Comparison of ENCODE assay signal across 8 cellular contexts in genomic region chr19:34254552-34255432, GRCh38. TPM values are rescaled to one million over a fixed set of nuclear protein-coding genes. Genes with fewer than 3 reads are reported as not detected.
A peak's percentile ranks its signal among the peaks of the same experiment; 100 is the strongest.
DNase-seq lines count a peak whose midpoint lies in the region; ATAC-seq, FAIRE-seq and TF ChIP-seq lines count a peak whose summit lies in the region.

A gene with protein sequence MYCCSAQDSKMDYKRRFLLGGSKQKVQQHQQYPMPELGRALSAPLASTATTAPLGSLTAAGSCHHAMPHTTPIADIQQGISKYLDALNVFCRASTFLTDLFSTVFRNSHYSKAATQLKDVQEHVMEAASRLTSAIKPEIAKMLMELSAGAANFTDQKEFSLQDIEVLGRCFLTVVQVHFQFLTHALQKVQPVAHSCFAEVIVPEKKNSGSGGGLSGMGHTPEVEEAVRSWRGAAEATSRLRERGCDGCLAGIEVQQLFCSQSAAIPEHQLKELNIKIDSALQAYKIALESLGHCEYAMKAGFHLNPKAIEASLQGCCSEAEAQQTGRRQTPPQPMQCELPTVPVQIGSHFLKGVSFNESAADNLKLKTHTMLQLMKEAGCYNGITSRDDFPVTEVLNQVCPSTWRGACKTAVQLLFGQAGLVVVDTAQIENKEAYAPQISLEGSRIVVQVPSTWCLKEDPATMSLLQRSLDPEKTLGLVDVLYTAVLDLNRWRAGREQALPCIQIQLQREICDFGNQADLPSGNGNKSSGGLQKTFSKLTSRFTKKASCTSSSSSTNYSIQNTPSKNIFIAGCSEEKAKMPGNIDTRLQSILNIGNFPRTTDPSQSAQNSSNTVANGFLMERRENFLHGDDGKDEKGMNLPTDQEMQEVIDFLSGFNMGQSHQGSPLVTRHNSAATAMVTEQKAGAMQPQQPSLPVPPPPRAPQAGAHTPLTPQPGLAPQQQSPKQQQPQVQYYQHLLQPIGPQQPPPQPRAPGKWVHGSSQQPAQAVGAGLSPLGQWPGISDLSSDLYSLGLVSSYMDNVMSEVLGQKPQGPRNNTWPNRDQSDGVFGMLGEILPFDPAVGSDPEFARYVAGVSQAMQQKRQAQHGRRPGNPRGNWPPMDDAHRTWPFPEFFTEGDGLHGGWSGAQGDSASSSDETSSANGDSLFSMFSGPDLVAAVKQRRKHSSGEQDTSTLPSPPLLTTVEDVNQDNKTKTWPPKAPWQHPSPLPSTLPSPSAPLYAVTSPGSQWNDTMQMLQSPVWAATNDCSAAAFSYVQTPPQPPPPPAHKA (N-terminal part only) (plus strand): TSS chr19:34254554. CDS start chr19:34300474, 45,920 bp downstream.

- H3K27ac Mint-ChIP-seq in memory B cell = peak within 1 kb of the TSS; percentile 94

- H2AFZ ChIP-seq in MM.1S (ENCODE audit: low read length) = peak within 1 kb of the TSS; percentile 93

- no peaks in the 10 kb centered on the region for H3K27me3 ChIP-seq in HAP-1 (ENCODE audit: low read depth)
- H3K27me3 ChIP-seq in MM.1S (replicated peaks; ENCODE audit: insufficient read depth, low read length) = no peaks in the 10 kb centered on the region

- H3K36me3 Mint-ChIP-seq in memory B cell = peaks cover 6% of the 10 kb centered on the region

- H3K9me3 Mint-ChIP-seq in memory B cell = no peaks in the 10 kb centered on the region

- peak within 1 kb of the TSS; percentile 28; the same call in 1 of the 2 replicates for H3K27ac ChIP-seq in MM.1S (ENCODE audit: low read length)

- no peaks in the 10 kb centered on the region for H3K9me3 ChIP-seq in HAP-1
- H3K9me3 ChIP-seq in MM.1S (replicated peaks; ENCODE audit: insufficient read depth, low read length) = no peaks in the 10 kb centered on the region

- no peaks in the 10 kb centered on the region for H3K36me3 ChIP-seq in HAP-1 (replicated peaks)
- no peaks in the 10 kb centered on the region for H3K36me3 ChIP-seq in MM.1S (replicated peaks; ENCODE audit: insufficient read depth, low read length)

- DNase-seq in GM12892 (ENCODE audit: insufficient read length) (peak; percentile 52), HAP-1 (ENCODE audit: low spot score in 2 of 2) (peak; percentile 28 to 91), MM.1S (peak; percentile 88), memory B cell (ENCODE audit: low spot score in 2 of 2) (peak; percentile 17 to 54), NCI-H524 treated with DMSO at 0.1 percent for 48 hours (lab: John Stamatoyannopoulos, UW) (no peak)
- DNase-seq in activated CD4-positive, alpha-beta T cell treated with anti-CD3 and anti-CD28 coated beads, Interleukin-2, amount 50 U/mL, for 1 hour = peak; percentile 86
- peak; percentile 83 for DNase-seq in effector CD4-positive, alpha-beta T cell
- peak; percentile 52 for DNase-seq in stimulated activated CD8-positive, alpha-beta memory T cell treated with anti-CD3 and anti-CD28 coated beads, Interleukin-4, amount 100 ng/mL, for 48 hours

- H3K79me2 ChIP-seq in MM.1S (ENCODE audit: low read length) = peaks cover 26% of the 10 kb centered on the region

- in situ Hi-C loops in HAP-1 (cut with MboI; ENCODE audit: low sequenced_read_pairs) = no loop called here

- peak within 1 kb of the TSS; percentile 88 for H3K9ac ChIP-seq in MM.1S (ENCODE audit: low read length)

- H3K4me3 ChIP-seq in HAP-1 = peak within 1 kb of the TSS; percentile 87
- H3K4me3 ChIP-seq in MM.1S (ENCODE audit: low read length) = peak within 1 kb of the TSS; percentile 86

- ATAC-seq in memory B cell (ENCODE audit: low read depth) = peak; percentile 93

- peak; percentile 48 for FAIRE-seq in GM12892 (lab: Jason Lieb, UNC)

- no peaks in the 10 kb centered on the region for H3K9me2 ChIP-seq in MM.1S (replicated peaks; ENCODE audit: insufficient read depth, low read length)

- H3K4me1 ChIP-seq in HAP-1 = peaks cover 4% of the 10 kb centered on the region; the same call in 1 of the 2 replicates
- H3K4me1 ChIP-seq in MM.1S (ENCODE audit: low read length) = no peaks in the 10 kb centered on the region; the same call in 1 of the 2 replicates

- H4K20me1 ChIP-seq in MM.1S (ENCODE audit: insufficient read depth, low read length) = no peaks in the 10 kb centered on the region

- peak within 1 kb of the TSS; percentile 91 for H3K4me2 ChIP-seq in MM.1S (ENCODE audit: low read depth, low read length)

- TF ChIP-seq POLR2A in GM12892 (IDR thresholded peaks at IDR 0.05; ENCODE audit: low read depth, low read length) = no peak

- H3K4me3 Mint-ChIP-seq in memory B cell = peak within 1 kb of the TSS; percentile 96

- peaks cover 22% of the 10 kb centered on the region for H3K4me1 Mint-ChIP-seq in memory B cell

- no peaks in the 10 kb centered on the region for H3K27me3 Mint-ChIP-seq in memory B cell

- no peak for TF ChIP-seq CTCF in MM.1S (IDR thresholded peaks at IDR 0.05; ENCODE audit: low read length)

- H3F3A ChIP-seq in MM.1S (ENCODE audit: insufficient read depth, low read length) = no peaks in the 10 kb centered on the region

RNA-seq across cellular contexts. Expression of the gene that starts here (rescaled TPM):
- 7.8 TPM for polyA plus RNA-seq in GM12892 (2012; ENCODE audit: missing spikeins)
